Comparison of ENCODE assay signal across 1 cellular context in genomic region chr22:23178512-23179254, GRCh38.
TF ChIP-seq lines count a peak whose summit lies in the region.

No MANE protein-coding gene starts in this region.

TF ChIP-seq in HEK293, 187 proteins besides CTCF, POLR2A, EP300 and RAD21 (continued from another document and continues in another):
- no peak for TF ChIP-seq ZNF398 (tag by site-specific recombination; IDR thresholded peaks at IDR 0.05)
- no peak for TF ChIP-seq PRDM10 (tag by site-specific recombination; IDR thresholded peaks at IDR 0.05)
- TF ChIP-seq KLF7 (tag by site-specific recombination; IDR thresholded peaks at IDR 0.05; ENCODE audit: borderline replicate concordance), result no peak
- TF ChIP-seq SCRT1 (tag by site-specific recombination; IDR thresholded peaks at IDR 0.05; ENCODE audit: borderline replicate concordance), result no peak
- no peak for TF ChIP-seq ZNF211 (tag by site-specific recombination; IDR thresholded peaks at IDR 0.05; ENCODE audit: low read depth)
- peak; percentile 80 for TF ChIP-seq ZNF585B (tag by site-specific recombination; IDR thresholded peaks at IDR 0.05)
- no peak for TF ChIP-seq ZSCAN4 (tag by site-specific recombination; IDR thresholded peaks at IDR 0.05)
- TF ChIP-seq ZNF350 (tag by site-specific recombination; IDR thresholded peaks at IDR 0.05), result no peak
- TF ChIP-seq TCF7L2 (IDR thresholded peaks at IDR 0.05; ENCODE audit: borderline replicate concordance, low read depth, low read length), result no peak
- TF ChIP-seq ZNF692 (tag by site-specific recombination; IDR thresholded peaks at IDR 0.05), result peak; percentile 87
- 0 out of 2 replicates have a peak, but pooled peaks have one; percentile 40 for TF ChIP-seq KLF16 (tag by site-specific recombination; IDR thresholded peaks at IDR 0.05)
- TF ChIP-seq ZNF394 (tag by site-specific recombination; IDR thresholded peaks at IDR 0.05; ENCODE audit: borderline replicate concordance), result no peak
- TF ChIP-seq ZNF548 (tag by site-specific recombination; IDR thresholded peaks at IDR 0.05), result no peak
- TF ChIP-seq ZNF747 (tag by site-specific recombination; IDR thresholded peaks at IDR 0.05), result no peak
- TF ChIP-seq PRDM6 (tag by site-specific recombination; IDR thresholded peaks at IDR 0.05), result no peak
- no peak for TF ChIP-seq PRDM2 (tag by site-specific recombination; IDR thresholded peaks at IDR 0.05; ENCODE audit: borderline replicate concordance)
- no peak for TF ChIP-seq ZSCAN23 (tag by site-specific recombination; IDR thresholded peaks at IDR 0.05)
- no peak for TF ChIP-seq ZBTB1 (tag by site-specific recombination; IDR thresholded peaks at IDR 0.05)
- peak; percentile 57; the same call in 1 of the 2 replicates for TF ChIP-seq ZXDB (tag by site-specific recombination; IDR thresholded peaks at IDR 0.05)
- no peak for TF ChIP-seq ZNF600 (tag by site-specific recombination; IDR thresholded peaks at IDR 0.05)
- TF ChIP-seq ZNF658 (tag by site-specific recombination; IDR thresholded peaks at IDR 0.05), result no peak
- no peak for TF ChIP-seq ZNF311 (tag by site-specific recombination; IDR thresholded peaks at IDR 0.05; ENCODE audit: borderline replicate concordance)
- no peak for TF ChIP-seq ZNF544 (tag by site-specific recombination; IDR thresholded peaks at IDR 0.05)
- TF ChIP-seq ZNF48 (tag by site-specific recombination; IDR thresholded peaks at IDR 0.05), result no peak
- no peak for TF ChIP-seq ZNF248 (tag by site-specific recombination; IDR thresholded peaks at IDR 0.05)
- no peak for TF ChIP-seq ZNF221 (tag by site-specific recombination; IDR thresholded peaks at IDR 0.05; ENCODE audit: borderline replicate concordance)
- TF ChIP-seq ZNF426 (tag by site-specific recombination; IDR thresholded peaks at IDR 0.05), result no peak
- TF ChIP-seq ZSCAN18 (tag by site-specific recombination; IDR thresholded peaks at IDR 0.05), result no peak
- no peak for TF ChIP-seq ZNF23 (tag by site-specific recombination; IDR thresholded peaks at IDR 0.05; ENCODE audit: borderline replicate concordance)
- TF ChIP-seq ZNF114 (tag by site-specific recombination; IDR thresholded peaks at IDR 0.05), result no peak
- no peak for TF ChIP-seq BCL6B (tag by site-specific recombination; IDR thresholded peaks at IDR 0.05)
- TF ChIP-seq ZNF433 (tag by site-specific recombination; IDR thresholded peaks at IDR 0.05; ENCODE audit: low read depth), result no peak
- TF ChIP-seq PBX3 (CRISPR knock-in tag; IDR thresholded peaks at IDR 0.05), result no peak
- TF ChIP-seq ZNF37A (tag by site-specific recombination; IDR thresholded peaks at IDR 0.05), result no peak
- TF ChIP-seq ZNF354C (tag by site-specific recombination; IDR thresholded peaks at IDR 0.05; ENCODE audit: borderline replicate concordance, low read depth), result no peak
- TF ChIP-seq ZNF174 (tag by site-specific recombination; IDR thresholded peaks at IDR 0.05), result no peak
- TF ChIP-seq ZNF571 (tag by site-specific recombination; IDR thresholded peaks at IDR 0.05), result no peak
- no peak for TF ChIP-seq ZNF555 (tag by site-specific recombination; conservative IDR thresholded peaks at IDR 0.05)
- TF ChIP-seq ZNF214 (tag by site-specific recombination; IDR thresholded peaks at IDR 0.05; ENCODE audit: borderline replicate concordance), result no peak
- TF ChIP-seq ZNF24 (tag by site-specific recombination; IDR thresholded peaks at IDR 0.05), result no peak
